In the genomic region with DNA sequence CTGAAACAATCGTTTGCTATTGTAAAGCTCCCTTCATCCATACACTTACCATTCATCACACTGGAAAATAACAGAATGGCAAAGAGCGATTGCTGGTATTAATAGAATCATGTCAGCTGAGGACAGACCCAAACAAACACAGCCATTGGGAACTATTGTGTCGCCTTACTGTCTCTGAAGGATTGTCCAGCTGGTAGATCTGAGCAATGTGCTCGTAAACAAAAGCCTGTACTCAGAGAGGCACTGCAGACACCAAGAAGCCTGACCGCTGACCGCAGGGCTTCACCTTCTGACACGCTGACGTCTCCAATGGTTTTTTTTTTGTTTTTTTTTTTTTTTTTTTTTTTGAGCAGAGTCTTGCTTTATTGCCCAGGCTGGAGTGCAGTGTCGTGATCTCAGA, we compare ENCODE assay signal across 17 cellular contexts.
DNase-seq lines count a peak whose midpoint lies in the region; ATAC-seq and TF ChIP-seq lines count a peak whose summit lies in the region.
"Had no signal": no experiment of that assay in that cellular context is flagged by ENCODE, and none has a peak within 500 bp of the region (broad histone marks: within the 10 kb centered on the region; RNA-seq: fewer than 3 reads in every experiment).

No MANE protein-coding gene starts in this region.

- no peak for TF ChIP-seq CTCF in gastroesophageal sphincter (IDR thresholded peaks at IDR 0.05)

- peaks cover 27% of the 10 kb centered on the region for H3K4me1 ChIP-seq in SJSA1 (replicated peaks)
- H3K4me1 ChIP-seq in gastroesophageal sphincter = peaks cover 0 to 25% (median 0%) of the 10 kb centered on the region in 3 donors
- H3K4me1 ChIP-seq in rectal smooth muscle tissue (ENCODE audit: control insufficient read depth, insufficient read depth, low read length) = peaks cover 3% of the 10 kb centered on the region
- H3K4me1 ChIP-seq: breast epithelium had no signal

- TF ChIP-seq POLR2A in gastroesophageal sphincter (IDR thresholded peaks at IDR 0.05) = no peak

- no peaks in the 10 kb centered on the region for H3K36me3 ChIP-seq in SJSA1
- no peaks in the 10 kb centered on the region for H3K36me3 ChIP-seq in gastroesophageal sphincter
- H3K36me3 ChIP-seq in rectal smooth muscle tissue (ENCODE audit: control insufficient read depth, insufficient read depth, low read length) = no peaks in the 10 kb centered on the region
- H3K36me3 ChIP-seq: breast epithelium, tibial artery had no signal

- TF ChIP-seq EP300 in gastroesophageal sphincter (IDR thresholded peaks at IDR 0.05) = no peak

- H3K9me3 ChIP-seq in SJSA1 (replicated peaks) (no peaks in the 10 kb centered on the region), gastroesophageal sphincter (peaks cover 0 to 8% (median 0%) of the 10 kb centered on the region in 3 donors)
- H3K9me3 ChIP-seq: breast epithelium, tibial artery had no signal

- 14 to 33% methylated on average over 9 of the region's 9 CpGs for WGBS in gastroesophageal sphincter (ENCODE audit: low coverage in 1 of 2), 2 donors

- POLR2A ChIA-PET in HEK293T (lab: Yijun Ruan, JAX) = no interaction called here

- peak; percentile 34 for ATAC-seq in gastroesophageal sphincter
- ATAC-seq: activated CD4-positive, alpha-beta T cell treated with anti-CD3 and anti-CD28 coated beads for 36 hours had no signal

- H3K27me3 ChIP-seq in SJSA1 (replicated peaks) (no peaks in the 10 kb centered on the region; the same call in 1 of the 2 replicates), gastroesophageal sphincter (no peaks in the 10 kb centered on the region), rectal smooth muscle tissue (ENCODE audit: control insufficient read depth, insufficient read depth, low read length) (no peaks in the 10 kb centered on the region)
- H3K27me3 ChIP-seq: breast epithelium had no signal

- DNase-seq in HEK293T (ENCODE audit: extremely low spot score) (no peak), SJSA1 (ENCODE audit: low read depth in 1 of 2, low spot score in 2 of 2) (peak; percentile 68 to 73), NCI-H1092 treated with DMSO at 0.1 percent for 48 hours (lab: John Stamatoyannopoulos, UW) (no peak), SKM-1 (lab: John Stamatoyannopoulos, UW; ENCODE audit: unreplicated experiment) (no peak), NCI-H1694 (lab: John Stamatoyannopoulos, UW) (no peak)
- DNase-seq: activated CD4-positive, alpha-beta T cell treated with anti-CD3 and anti-CD28 coated beads for 36 hours; activated naive CD4-positive, alpha-beta T cell treated with anti-CD3 and anti-CD28 coated beads, Interleukin-2, amount 10 ng/mL, durations not matched to agents 7 days and 5 days; DND-41; mammary epithelial cell; NCI-H2107; stimulated activated CD4-positive, alpha-beta T cell treated with anti-CD3 and anti-CD28 coated beads, Interleukin-4, amount 100 ng/mL, for 1 hour; stimulated activated CD8-positive, alpha-beta memory T cell treated with anti-CD3 and anti-CD28 coated beads, Interleukin-4, amount 100 ng/mL, for 48 hours; tibial artery had no signal

- H3K27ac ChIP-seq in SJSA1 = 0 out of 2 replicates have a peak overlapping the region, but pooled peaks have one; percentile 22
- peak overlapping the region in 2 of 4 donors; percentile 43 to 49 for H3K27ac ChIP-seq in gastroesophageal sphincter
- H3K27ac ChIP-seq in rectal smooth muscle tissue (ENCODE audit: low read depth, low read length) = peak overlapping the region; percentile 40
- H3K27ac ChIP-seq: breast epithelium, C4-2B, tibial artery had no signal

- CTCF ChIA-PET in HEK293T (lab: Yijun Ruan, JAX) = no interaction called here

- H3K4me3 ChIP-seq in SJSA1 (no peak overlapping the region), gastroesophageal sphincter (no peak overlapping the region), rectal smooth muscle tissue (ENCODE audit: low read length) (no peak overlapping the region)
- H3K4me3 ChIP-seq: breast epithelium, tibial artery had no signal

- H3K9ac ChIP-seq in rectal smooth muscle tissue (ENCODE audit: low read length) = no peak overlapping the region

TF ChIP-seq in HEK293T, 16 proteins besides CTCF, POLR2A, EP300 and RAD21:
- TF ChIP-seq, protein P1, sequence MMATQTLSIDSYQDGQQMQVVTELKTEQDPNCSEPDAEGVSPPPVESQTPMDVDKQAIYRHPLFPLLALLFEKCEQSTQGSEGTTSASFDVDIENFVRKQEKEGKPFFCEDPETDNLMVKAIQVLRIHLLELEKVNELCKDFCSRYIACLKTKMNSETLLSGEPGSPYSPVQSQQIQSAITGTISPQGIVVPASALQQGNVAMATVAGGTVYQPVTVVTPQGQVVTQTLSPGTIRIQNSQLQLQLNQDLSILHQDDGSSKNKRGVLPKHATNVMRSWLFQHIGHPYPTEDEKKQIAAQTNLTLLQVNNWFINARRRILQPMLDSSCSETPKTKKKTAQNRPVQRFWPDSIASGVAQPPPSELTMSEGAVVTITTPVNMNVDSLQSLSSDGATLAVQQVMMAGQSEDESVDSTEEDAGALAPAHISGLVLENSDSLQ (IDR thresholded peaks at IDR 0.05) = no peak
- TF ChIP-seq ZNF384 (IDR thresholded peaks at IDR 0.05) (peak; percentile 81), CTBP1 (IDR thresholded peaks at IDR 0.05; ENCODE audit: borderline replicate concordance) (no peak)

Comparison
In these comparisons a context has a peak if more than half of its experiments do, and no peak if none do; other contexts are left out.
1. DNase-seq: peak in SJSA1 (2 of 2); none in HEK293T (single experiment), NCI-H1092 treated with DMSO at 0.1 percent for 48 hours (single experiment), SKM-1 (single experiment) and NCI-H1694 (single experiment).